9 cellular contexts compared by ENCODE assay signal in the genomic region with DNA sequence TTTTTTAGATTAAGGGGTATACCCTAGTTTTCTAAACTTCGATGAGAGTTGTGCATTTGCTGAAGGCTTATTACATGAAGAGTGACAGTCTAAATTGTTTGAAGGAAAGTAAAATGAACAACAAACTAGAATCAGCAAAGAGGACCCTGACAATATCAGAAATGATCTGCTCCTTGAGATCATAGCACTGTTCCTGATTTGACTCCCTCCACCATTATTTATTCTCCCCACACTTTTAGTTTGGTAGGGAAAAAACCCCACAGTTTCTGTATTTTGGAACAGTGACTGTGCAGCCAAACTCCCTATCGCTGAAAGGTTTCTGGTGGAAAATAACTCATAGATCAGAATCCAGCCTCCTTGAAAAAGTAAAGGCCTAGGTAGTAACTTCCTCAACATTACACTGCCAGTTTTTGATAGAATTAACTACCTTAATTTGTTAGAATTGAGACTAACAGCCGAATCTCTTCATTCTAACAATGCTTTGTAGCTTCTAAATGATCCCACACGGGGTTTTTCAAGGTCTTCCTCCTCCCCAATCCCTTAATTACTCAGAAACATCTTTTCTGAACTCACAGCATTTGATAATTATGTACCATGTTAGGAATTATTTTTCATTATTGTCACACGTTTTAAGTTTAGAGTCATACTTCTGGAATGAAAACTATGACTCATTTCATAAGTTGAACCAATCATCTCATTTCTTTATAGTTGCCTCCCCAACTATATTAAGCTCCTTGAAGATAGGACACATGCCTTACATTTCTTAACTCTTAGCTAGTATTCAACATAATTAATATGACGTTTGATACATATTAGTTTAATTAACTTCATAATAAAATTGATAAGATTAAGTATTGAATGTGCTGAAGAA. TPM values are rescaled to one million over a fixed set of nuclear protein-coding genes. Genes with fewer than 3 reads are reported as not detected.
DNase-seq lines count a peak whose midpoint lies in the region; ATAC-seq and TF ChIP-seq lines count a peak whose summit lies in the region.
"Had no signal": no experiment of that assay in that cellular context is flagged by ENCODE, and none has a peak within 500 bp of the region (broad histone marks: within the 10 kb centered on the region; RNA-seq: fewer than 3 reads in every experiment).

No MANE protein-coding gene starts in this region.

- H3K4me1 ChIP-seq in foreskin keratinocyte (peaks cover 26% of the 10 kb centered on the region), thoracic aorta (ENCODE audit: control insufficient read depth in 1 of 2, low read depth in 2 of 2) (peaks cover 26 to 58% of the 10 kb centered on the region in 2 donors), neuronal stem cell (ENCODE audit: control insufficient read depth in 2 of 2, insufficient read depth in 1 of 2, low read depth in 1 of 2, low read length in 2 of 2) (peaks cover 0 to 3% of the 10 kb centered on the region in 2 donors)

- no peak overlapping the region for H3K4me2 ChIP-seq in neuronal stem cell (ENCODE audit: insufficient read depth, low read length, poor library complexity, severe bottlenecking)

- H3K9me3 ChIP-seq in thoracic aorta (no peaks in the 10 kb centered on the region), neuronal stem cell (replicated peaks in 1 of 2; ENCODE audit: control insufficient read depth in 2 of 2, insufficient read depth in 1 of 2, low read depth in 1 of 2, low read length in 2 of 2) (peaks cover 2 to 12% of the 10 kb centered on the region in 2 donors)

- peak overlapping the region; percentile 89 for H3K4me3 ChIP-seq in thoracic aorta
- no peak overlapping the region for H3K4me3 ChIP-seq in neuronal stem cell (ENCODE audit: low read length in 2 of 2)

- H3K79me1 ChIP-seq in neuronal stem cell (ENCODE audit: low read depth, low read length): peaks cover 5% of the 10 kb centered on the region

- peaks cover 69% of the 10 kb centered on the region for H3K36me3 Mint-ChIP-seq in activated CD8-positive, alpha-beta memory T cell treated with anti-CD3 and anti-CD28 coated beads, Interleukin-2, amount 10 ng/mL, durations not matched to agents 7 days and 5 days
- peaks cover 32% of the 10 kb centered on the region for H3K36me3 Mint-ChIP-seq in WTC11

- H3K4me1 Mint-ChIP-seq in activated CD8-positive, alpha-beta memory T cell treated with anti-CD3 and anti-CD28 coated beads, Interleukin-2, amount 10 ng/mL, durations not matched to agents 7 days and 5 days: peaks cover 51% of the 10 kb centered on the region
- peaks cover 29% of the 10 kb centered on the region for H3K4me1 Mint-ChIP-seq in WTC11

- CTCF ChIA-PET in activated CD8-positive, alpha-beta memory T cell treated with anti-CD3 and anti-CD28 coated beads, Interleukin-2, amount 10 ng/mL, durations not matched to agents 7 days and 5 days (lab: Charles Lee): interaction anchor here (1.1 to 3.6 kb wide), 3 partner anchors 10 to 256 kb away, joined by 6 to 14 read pairs (median 7); no protein-coding TSS in a partner anchor
- CTCF ChIA-PET in WTC11 (lab: Charles Lee): interaction anchor here (1.2 kb wide), 2 partner anchors 121 to 122 kb away, joined by 3 to 4 read pairs; no protein-coding TSS in a partner anchor

- no peak overlapping the region for H4K91ac ChIP-seq in neuronal stem cell (ENCODE audit: low read depth, low read length, poor library complexity)

- H3K27me3 ChIP-seq in foreskin keratinocyte (no peaks in the 10 kb centered on the region), thoracic aorta (replicated peaks; ENCODE audit: insufficient read depth) (no peaks in the 10 kb centered on the region), neuronal stem cell (ENCODE audit: control insufficient read depth in 3 of 3, insufficient read depth in 3 of 3, low read depth in 1 of 3, low read length in 3 of 3) (no peaks in the 10 kb centered on the region)

- no peak overlapping the region for H2BK12ac ChIP-seq in neuronal stem cell (ENCODE audit: low read length)

- no CpG with 5 or more reads among the region's 6 CpGs for WGBS in neuronal stem cell (ENCODE audit: extremely low coverage in 2 of 2, insufficient read length in 2 of 2, insufficient replicate concordance in 1 of 2), 2 donors

- H3K4me3 Mint-ChIP-seq in activated CD8-positive, alpha-beta memory T cell treated with anti-CD3 and anti-CD28 coated beads, Interleukin-2, amount 10 ng/mL, durations not matched to agents 7 days and 5 days: peak overlapping the region; percentile 92
- H3K4me3 Mint-ChIP-seq in WTC11: no peak overlapping the region; the same call in 1 of the 2 replicates

- H3K27me3 Mint-ChIP-seq in activated CD8-positive, alpha-beta memory T cell treated with anti-CD3 and anti-CD28 coated beads, Interleukin-2, amount 10 ng/mL, durations not matched to agents 7 days and 5 days: peaks cover 4% of the 10 kb centered on the region
- no peaks in the 10 kb centered on the region for H3K27me3 Mint-ChIP-seq in WTC11 (ENCODE audit: low read depth)

- H3K27ac Mint-ChIP-seq in activated CD8-positive, alpha-beta memory T cell treated with anti-CD3 and anti-CD28 coated beads, Interleukin-2, amount 10 ng/mL, durations not matched to agents 7 days and 5 days: peak overlapping the region; percentile 99
- H3K27ac Mint-ChIP-seq in WTC11: no peak overlapping the region

- TF ChIP-seq CTCF in WTC11 (IDR thresholded peaks at IDR 0.05) (no peak), foreskin keratinocyte (conservative IDR thresholded peaks at IDR 0.05) (no peak), thoracic aorta (IDR thresholded peaks at IDR 0.05) (no peak)

- H2AFZ ChIP-seq in neuronal stem cell (ENCODE audit: low read length): no peak overlapping the region

- POLR2A ChIA-PET in WTC11 (lab: Charles Lee): interaction anchor here (0.5 to 0.6 kb wide), 2 partner anchors 263 to 327 kb away, joined by 5 read pairs; no protein-coding TSS in a partner anchor

- no peak overlapping the region for H3K4ac ChIP-seq in neuronal stem cell (ENCODE audit: low read length)

- H2BK15ac ChIP-seq in neuronal stem cell (ENCODE audit: low read length): no peak overlapping the region

- no peak overlapping the region for H3K27ac ChIP-seq in foreskin keratinocyte
- peak overlapping the region; percentile 99 to 100 for H3K27ac ChIP-seq in thoracic aorta
- H3K27ac ChIP-seq in neuronal stem cell (replicated peaks; ENCODE audit: low read length): no peak overlapping the region

- no peak for ATAC-seq in activated CD8-positive, alpha-beta memory T cell treated with anti-CD3 and anti-CD28 coated beads, Interleukin-2, amount 10 ng/mL, durations not matched to agents 7 days and 5 days
- ATAC-seq in WTC11 (no peak), foreskin keratinocyte (peak; percentile 9), thoracic aorta (ENCODE audit: insufficient number of reproducible peaks, low FRiP score, low read depth) (peak; percentile 36)

- no peak overlapping the region for H2BK120ac ChIP-seq in neuronal stem cell (ENCODE audit: low read depth, low read length)

- no peaks in the 10 kb centered on the region for H3K9me3 Mint-ChIP-seq in activated CD8-positive, alpha-beta memory T cell treated with anti-CD3 and anti-CD28 coated beads, Interleukin-2, amount 10 ng/mL, durations not matched to agents 7 days and 5 days (ENCODE audit: low read depth)
- no peaks in the 10 kb centered on the region for H3K9me3 Mint-ChIP-seq in WTC11

- no peak overlapping the region for H2BK5ac ChIP-seq in neuronal stem cell (ENCODE audit: low read length)

- peaks cover 28% of the 10 kb centered on the region for H3K36me3 ChIP-seq in thoracic aorta
- peaks cover 12 to 64% of the 10 kb centered on the region in 2 donors for H3K36me3 ChIP-seq in neuronal stem cell (replicated peaks in 1 of 2; ENCODE audit: control insufficient read depth in 2 of 2, insufficient read depth in 2 of 2, low read length in 2 of 2)

- no peak overlapping the region for H2AK5ac ChIP-seq in neuronal stem cell (ENCODE audit: low read depth, low read length)

- no peak overlapping the region for H3K14ac ChIP-seq in neuronal stem cell (ENCODE audit: low read length)

- H3K18ac ChIP-seq in neuronal stem cell (ENCODE audit: low read length): no peak overlapping the region

- no peak overlapping the region for H4K8ac ChIP-seq in neuronal stem cell (ENCODE audit: low read depth, low read length)

- H3K23ac ChIP-seq in neuronal stem cell (ENCODE audit: low read depth, low read length, poor library complexity): no peak overlapping the region

- no peak overlapping the region for H3K9ac ChIP-seq in neuronal stem cell (ENCODE audit: low read depth, low read length, poor library complexity)

- DNase-seq in activated CD8-positive, alpha-beta memory T cell treated with anti-CD3 and anti-CD28 coated beads, Interleukin-2, amount 10 ng/mL, durations not matched to agents 7 days and 5 days: no peak
- no peak for DNase-seq in activated CD8-positive, alpha-beta memory T cell treated with anti-CD3 and anti-CD28 coated beads for 24 hours
- DNase-seq in WTC11 (ENCODE audit: low spot score) (no peak), foreskin keratinocyte (peak; percentile 70 to 84), thoracic aorta (ENCODE audit: low spot score) (no peak), NCI-H2171 (lab: John Stamatoyannopoulos, UW) (no peak), hippocampal formation (lab: John Stamatoyannopoulos, UW) (no peak), neuronal stem cell (ENCODE audit: low spot score) (no peak)
- DNase-seq: DMS53 had no signal

RNA-seq across cellular contexts. Expression of gene MYL12A, which starts 2.9 kb away (rescaled TPM):
- 100 to 1,000 TPM; 722 to 787 TPM for total RNA-seq in activated CD8-positive, alpha-beta memory T cell treated with anti-CD3 and anti-CD28 coated beads, Interleukin-2, amount 10 ng/mL, durations not matched to agents 7 days and 5 days
- 205 to 230 TPM (median 213 TPM) in 3 replicates for total RNA-seq in WTC11 (2021)
- 549 and 551 TPM in 2 replicates for total RNA-seq in foreskin keratinocyte
- polyA plus RNA-seq in foreskin keratinocyte: 617 and 641 TPM in 2 replicates
- total RNA-seq in thoracic aorta: 100 to 1,000 TPM; 451 to 800 TPM
- 183 TPM for polyA plus RNA-seq in neuronal stem cell (2013, experiment 1 of 2)
- polyA plus RNA-seq in neuronal stem cell (2013, experiment 2 of 2): 185 TPM

RNA-seq across cellular contexts. Expression of gene MYL12B, which starts 11.5 kb away (rescaled TPM):
- 100 to 1,000 TPM; 313 to 322 TPM for total RNA-seq in activated CD8-positive, alpha-beta memory T cell treated with anti-CD3 and anti-CD28 coated beads, Interleukin-2, amount 10 ng/mL, durations not matched to agents 7 days and 5 days
- total RNA-seq in WTC11 (2021) (158 to 173 TPM (median 163 TPM) in 3 replicates), foreskin keratinocyte (808 and 830 TPM in 2 replicates), thoracic aorta (100 to 1,000 TPM; 208 to 328 TPM)
- 928 and 936 TPM in 2 replicates for polyA plus RNA-seq in foreskin keratinocyte
- polyA plus RNA-seq in neuronal stem cell (2013, experiment 1 of 2): 132 TPM
- 130 TPM for polyA plus RNA-seq in neuronal stem cell (2013, experiment 2 of 2)

RNA-seq across cellular contexts. Expression of gene MYOM1, which starts 30.7 kb away (rescaled TPM):
- 1 to 10 TPM; 1.6 to 3.8 TPM for total RNA-seq in activated CD8-positive, alpha-beta memory T cell treated with anti-CD3 and anti-CD28 coated beads, Interleukin-2, amount 10 ng/mL, durations not matched to agents 7 days and 5 days
- 0.35 to 0.64 TPM (median 0.53 TPM) in 3 replicates for total RNA-seq in WTC11 (2021)
- 0.07 and 0.11 TPM in 2 replicates for total RNA-seq in foreskin keratinocyte
- 0.03 and 0.10 TPM in 2 replicates for polyA plus RNA-seq in foreskin keratinocyte
- 10 to 100 TPM; 16.1 to 27.2 TPM for total RNA-seq in thoracic aorta
- polyA plus RNA-seq in neuronal stem cell (2013, experiment 1 of 2): 0.42 TPM
- polyA plus RNA-seq in neuronal stem cell (2013, experiment 2 of 2): 0.46 TPM

Comparison
In these comparisons a context has a peak if more than half of its experiments do, and no peak if none do; other contexts are left out.
1. ATAC-seq: peak in foreskin keratinocyte (single experiment) and thoracic aorta (single experiment); none in activated CD8-positive, alpha-beta memory T cell treated with anti-CD3 and anti-CD28 coated beads, Interleukin-2, amount 10 ng/mL, durations not matched to agents 7 days and 5 days (single experiment) and WTC11 (single experiment).
2. DNase-seq: peak in foreskin keratinocyte (2 of 2); none in activated CD8-positive, alpha-beta memory T cell treated with anti-CD3 and anti-CD28 coated beads, Interleukin-2, amount 10 ng/mL, durations not matched to agents 7 days and 5 days (single experiment), activated CD8-positive, alpha-beta memory T cell treated with anti-CD3 and anti-CD28 coated beads for 24 hours (single experiment), WTC11 (single experiment), thoracic aorta (single experiment), NCI-H2171 (single experiment), hippocampal formation (0 of 2) and neuronal stem cell (single experiment).
3. H3K27ac ChIP-seq: peak in thoracic aorta (2 of 2); none in foreskin keratinocyte (single experiment) and neuronal stem cell (single experiment).